Comparison of ENCODE assay signal across 1 cellular context in the genomic region with DNA sequence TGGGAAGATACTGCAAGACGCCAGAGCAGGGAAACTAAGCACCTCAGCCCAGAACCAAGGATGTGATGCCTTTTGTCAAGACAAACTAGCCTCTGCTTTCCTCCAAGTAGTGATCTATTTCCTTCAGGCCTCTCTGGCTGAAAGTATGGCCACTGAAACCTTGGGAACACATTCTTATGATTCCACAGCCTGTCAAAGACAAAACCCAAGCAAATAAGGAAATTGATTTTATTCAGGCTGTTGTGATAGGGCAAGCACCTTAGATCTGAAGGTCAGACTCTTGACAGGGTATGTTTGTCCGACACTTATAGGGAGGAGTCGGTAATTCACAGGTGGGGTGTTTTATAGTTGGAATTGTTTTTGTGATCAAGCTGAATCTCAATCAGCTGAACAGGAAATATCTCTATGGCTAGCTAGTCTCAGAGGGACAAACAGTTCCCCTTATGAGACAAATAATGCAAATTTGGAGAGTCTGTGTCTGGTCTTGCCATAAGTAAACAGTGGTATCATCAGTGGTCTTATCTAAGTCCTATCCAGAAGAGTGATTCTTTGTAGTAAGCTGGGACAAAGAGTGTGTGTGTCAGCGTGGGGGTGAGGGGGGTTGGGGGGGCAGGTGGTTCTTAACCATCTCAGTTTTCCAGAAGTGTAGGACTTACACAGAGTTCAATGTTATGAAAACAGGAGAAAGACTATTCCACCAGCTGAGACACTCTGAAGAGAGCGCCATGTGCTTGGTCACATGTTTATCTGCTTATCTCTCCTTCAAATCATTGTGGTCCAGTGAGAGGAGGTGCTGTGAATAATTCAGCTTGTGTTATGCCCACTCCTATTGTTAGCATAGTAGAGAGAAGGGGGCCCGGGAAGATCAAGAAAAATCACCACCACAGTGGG.
A peak's percentile ranks its signal among the peaks of the same experiment; 100 is the strongest.
TF ChIP-seq lines count a peak whose summit lies in the region.

No MANE protein-coding gene starts in this region.

TF ChIP-seq in K562, 482 proteins besides CTCF, POLR2A, EP300 and RAD21 (continued from another document):
- peak; percentile 86 for TF ChIP-seq MGA (IDR thresholded peaks at IDR 0.05)
- no peak for TF ChIP-seq HBP1 (CRISPR knock-in tag; IDR thresholded peaks at IDR 0.05)
- 0 out of 2 replicates have a peak, but pooled peaks have one; percentile 10 for TF ChIP-seq CBFA2T2 (conservative IDR thresholded peaks at IDR 0.05)
- peak; percentile 69; the same call in 1 of the 2 replicates for TF ChIP-seq ZNF584 (CRISPR knock-in tag; IDR thresholded peaks at IDR 0.05; ENCODE audit: low read depth)
- no peak for TF ChIP-seq ZNF224 (CRISPR knock-in tag; IDR thresholded peaks at IDR 0.05)
- TF ChIP-seq ZFP36 (IDR thresholded peaks at IDR 0.05; ENCODE audit: low read depth, low read length, partially characterized antibody), result no peak
- TF ChIP-seq, protein P1, sequence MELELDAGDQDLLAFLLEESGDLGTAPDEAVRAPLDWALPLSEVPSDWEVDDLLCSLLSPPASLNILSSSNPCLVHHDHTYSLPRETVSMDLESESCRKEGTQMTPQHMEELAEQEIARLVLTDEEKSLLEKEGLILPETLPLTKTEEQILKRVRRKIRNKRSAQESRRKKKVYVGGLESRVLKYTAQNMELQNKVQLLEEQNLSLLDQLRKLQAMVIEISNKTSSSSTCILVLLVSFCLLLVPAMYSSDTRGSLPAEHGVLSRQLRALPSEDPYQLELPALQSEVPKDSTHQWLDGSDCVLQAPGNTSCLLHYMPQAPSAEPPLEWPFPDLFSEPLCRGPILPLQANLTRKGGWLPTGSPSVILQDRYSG (tag; conservative IDR thresholded peaks at IDR 0.05; ENCODE audit: low read depth), result no peak
- peak; percentile 52 for TF ChIP-seq BHLHE40 (IDR thresholded peaks at IDR 0.05; ENCODE audit: low read length)
- TF ChIP-seq SMC3 (conservative IDR thresholded peaks at IDR 0.05; ENCODE audit: insufficient read depth, low read depth, low read length), result no peak
- no peak for TF ChIP-seq CTCFL (IDR thresholded peaks at IDR 0.05; ENCODE audit: borderline replicate concordance, insufficient read depth, low read depth, low read length, poor library complexity, severe bottlenecking)
- TF ChIP-seq STAT5A (IDR thresholded peaks at IDR 0.05; ENCODE audit: borderline replicate concordance, low read length), result no peak
- TF ChIP-seq SETDB1 (IDR thresholded peaks at IDR 0.05; ENCODE audit: low read length), result no peak
- TF ChIP-seq TOE1 (IDR thresholded peaks at IDR 0.05; ENCODE audit: borderline replicate concordance), result peak; percentile 63; the same call in 1 of the 2 replicates
- no peak for TF ChIP-seq TOE1 (CRISPR knock-in tag; IDR thresholded peaks at IDR 0.05; ENCODE audit: borderline replicate concordance, low read depth)
- no peak for TF ChIP-seq ZBTB26 (CRISPR knock-in tag; IDR thresholded peaks at IDR 0.05)
- no peak for TF ChIP-seq PHF8 (IDR thresholded peaks at IDR 0.05; ENCODE audit: borderline replicate concordance, low read length)
- no peak for TF ChIP-seq NUFIP1 (IDR thresholded peaks at IDR 0.05; ENCODE audit: partially characterized antibody)
- TF ChIP-seq TCFL5 (CRISPR knock-in tag; conservative IDR thresholded peaks at IDR 0.05), result no peak
- no peak for TF ChIP-seq BRD4 (IDR thresholded peaks at IDR 0.05)
- TF ChIP-seq PURB (CRISPR knock-in tag; IDR thresholded peaks at IDR 0.05; ENCODE audit: low read depth), result no peak
- no peak for TF ChIP-seq ZFPM2 (CRISPR knock-in tag; IDR thresholded peaks at IDR 0.05)
- no peak for TF ChIP-seq ZNF384 (IDR thresholded peaks at IDR 0.05; ENCODE audit: low read depth, low read length)
- no peak for TF ChIP-seq JUNB (CRISPR knock-in tag; conservative IDR thresholded peaks at IDR 0.05)
- peak; percentile 64 for TF ChIP-seq ZNF592 (IDR thresholded peaks at IDR 0.05)
- no peak for TF ChIP-seq NCOA2 (IDR thresholded peaks at IDR 0.05; ENCODE audit: partially characterized antibody in 2 of 2)
- TF ChIP-seq RFX5 (IDR thresholded peaks at IDR 0.05; ENCODE audit: low read depth, low read length), result no peak
- TF ChIP-seq HOXB6 (CRISPR knock-in tag; IDR thresholded peaks at IDR 0.05; ENCODE audit: borderline replicate concordance), result no peak
- no peak; the same call in 1 of the 2 replicates for TF ChIP-seq ZNF740 (CRISPR knock-in tag; IDR thresholded peaks at IDR 0.05)
- peak in 1 of 2 experiments; percentile 72; a peak in 2 of 4 replicates for TF ChIP-seq ZNF740 (tag; IDR thresholded peaks at IDR 0.05)
TF ChIP-seq in K562: peak in this region for 39.
